Comparison of ENCODE assay signal across 8 cellular contexts in genomic region chr19:13151605-13152355, GRCh38. TPM values are rescaled to one million over a fixed set of nuclear protein-coding genes. Genes with fewer than 3 reads are reported as not detected.
DNase-seq lines count a peak whose midpoint lies in the region; ATAC-seq, FAIRE-seq and TF ChIP-seq lines count a peak whose summit lies in the region.

No MANE protein-coding gene starts in this region.

- WGBS in ectodermal cell, 2 experiments = 0% methylated on average over 71 of the region's 71 CpGs

- H3K27me3 ChIP-seq in ectodermal cell (ENCODE audit: control insufficient read depth, insufficient read depth, low read length, poor library complexity, severe bottlenecking) = no peaks in the 10 kb centered on the region

- H3K36me3 ChIP-seq in ectodermal cell (ENCODE audit: control insufficient read depth, insufficient read depth, low read length) = no peaks in the 10 kb centered on the region

- DNase-seq in HTR-8/SVneo (ENCODE audit: insufficient read length, low spot score) (peak; percentile 98), lung microvascular endothelial cell (ENCODE audit: low read depth in 2 of 2) (peak; percentile 98)
- peak; percentile 96 for DNase-seq in NK-92 treated with Interleukin-12 subunit alpha and Interleukin-12 subunit beta, amount 100 ng/mL, for 24 hours (lab: John Stamatoyannopoulos, UW)
- peak; percentile 96 for DNase-seq in activated CD8-positive, alpha-beta memory T cell treated with anti-CD3 and anti-CD28 coated beads for 24 hours
- DNase-seq in stimulated activated CD4-positive, alpha-beta T cell treated with anti-CD3 and anti-CD28 coated beads, TNF-alpha, amount 100 ng/mL, for 24 hours (ENCODE audit: low read depth in 3 of 3) = peak; percentile 90 to 96 (median 90)

- H3K27ac ChIP-seq in C4-2B (peak overlapping the region; percentile 94), ectodermal cell (ENCODE audit: insufficient read depth, low read depth, low read length, poor library complexity, severe bottlenecking) (peak overlapping the region; percentile 97)

- H3K4me1 ChIP-seq in ectodermal cell (ENCODE audit: control insufficient read depth, insufficient read depth, low read length) = peaks cover 6% of the 10 kb centered on the region

- peak overlapping the region; percentile 89 for H3K4me3 ChIP-seq in ectodermal cell (ENCODE audit: insufficient read depth, low read depth, low read length)

- no peak for FAIRE-seq in HTR-8/SVneo (lab: Jason Lieb, UNC)

- TF ChIP-seq CTCF in C4-2B (conservative IDR thresholded peaks at IDR 0.05) = 0 out of 2 replicates have a peak, but pooled peaks have one; percentile 3

- ATAC-seq in GM19438 (IDR thresholded peaks at IDR 0.05; ENCODE audit: low read depth, unreplicated experiment) = peak; percentile 39

- H3K9me3 ChIP-seq in ectodermal cell (ENCODE audit: control insufficient read depth, low read length) = no peaks in the 10 kb centered on the region

RNA-seq across cellular contexts. Expression of gene IER2, which starts 1.6 kb away (rescaled TPM):
- polyA plus RNA-seq in ectodermal cell (2013, experiment 1 of 4) = 77.9 TPM
- polyA plus RNA-seq in ectodermal cell (2013, experiment 2 of 4) = 70.4 TPM
- 54.1 TPM for polyA plus RNA-seq in ectodermal cell (2013, experiment 3 of 4)
- polyA plus RNA-seq in ectodermal cell (2013, experiment 4 of 4) = 54.6 TPM
- 19.0 and 31.2 TPM in 2 replicates for total RNA-seq in lung microvascular endothelial cell

RNA-seq across cellular contexts. Expression of gene STX10, which starts 1.6 kb away (rescaled TPM):
- 37.9 TPM for polyA plus RNA-seq in ectodermal cell (2013, experiment 1 of 4)
- 32.1 TPM for polyA plus RNA-seq in ectodermal cell (2013, experiment 2 of 4)
- polyA plus RNA-seq in ectodermal cell (2013, experiment 3 of 4) = 39.2 TPM
- polyA plus RNA-seq in ectodermal cell (2013, experiment 4 of 4) = 38.1 TPM
- 46.4 and 56.0 TPM in 2 replicates for total RNA-seq in lung microvascular endothelial cell

RNA-seq across cellular contexts. Expression of gene NACC1, which starts 33.7 kb away (rescaled TPM):
- 124 TPM for polyA plus RNA-seq in ectodermal cell (2013, experiment 1 of 4)
- 149 TPM for polyA plus RNA-seq in ectodermal cell (2013, experiment 2 of 4)
- polyA plus RNA-seq in ectodermal cell (2013, experiment 3 of 4) = 79.0 TPM
- 86.2 TPM for polyA plus RNA-seq in ectodermal cell (2013, experiment 4 of 4)
- 32.7 and 34.1 TPM in 2 replicates for total RNA-seq in lung microvascular endothelial cell

RNA-seq across cellular contexts. Expression of gene TRMT1, which starts 35.2 kb away (rescaled TPM):
- polyA plus RNA-seq in ectodermal cell (2013, experiment 1 of 4) = 46.9 TPM
- polyA plus RNA-seq in ectodermal cell (2013, experiment 2 of 4) = 41.7 TPM
- 34.4 TPM for polyA plus RNA-seq in ectodermal cell (2013, experiment 3 of 4)
- polyA plus RNA-seq in ectodermal cell (2013, experiment 4 of 4) = 38.1 TPM
- total RNA-seq in lung microvascular endothelial cell = 17.4 and 26.6 TPM in 2 replicates

RNA-seq across cellular contexts. Expression of gene LYL1, which starts 49.1 kb away (rescaled TPM):
- 0.43 TPM for polyA plus RNA-seq in ectodermal cell (2013, experiment 1 of 4)
- polyA plus RNA-seq in ectodermal cell (2013, experiment 2 of 4) = 1.0 TPM
- polyA plus RNA-seq in ectodermal cell (2013, experiment 3 of 4) = 1.6 TPM
- 1.5 TPM for polyA plus RNA-seq in ectodermal cell (2013, experiment 4 of 4)
- 17.3 and 28.8 TPM in 2 replicates for total RNA-seq in lung microvascular endothelial cell

Comparison
In these comparisons a context has a peak if more than half of its experiments do, and no peak if none do; other contexts are left out.
1. Peak in every context shown above with its lines: DNase-seq, ATAC-seq, H3K4me3 ChIP-seq and H3K27ac ChIP-seq.